Comparison of ENCODE assay signal across 24 cellular contexts in the genomic region with DNA sequence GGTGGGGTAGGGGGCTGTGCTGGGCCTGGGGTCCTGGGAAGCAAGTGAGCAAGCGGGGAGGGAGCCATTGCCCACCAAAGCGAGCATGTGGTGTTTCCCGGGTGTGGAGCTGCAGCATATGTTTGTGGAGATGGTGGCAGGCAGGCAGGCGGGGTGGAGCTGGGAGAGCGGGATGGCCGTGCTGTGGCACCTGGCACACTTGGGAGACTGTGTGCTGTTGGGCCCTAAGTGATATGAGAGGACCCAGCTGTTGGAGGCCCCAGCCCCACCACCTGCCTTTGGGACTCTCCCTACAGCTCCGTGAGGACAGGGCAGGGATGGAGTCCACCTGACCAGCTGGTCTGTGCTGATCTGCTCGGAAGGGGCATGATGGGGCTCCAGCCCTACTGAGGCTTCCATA. TPM values are rescaled to one million over a fixed set of nuclear protein-coding genes. Genes with fewer than 3 reads are reported as not detected.
DNase-seq lines count a peak whose midpoint lies in the region; ATAC-seq, FAIRE-seq and TF ChIP-seq lines count a peak whose summit lies in the region.
"Had no signal": no experiment of that assay in that cellular context is flagged by ENCODE, and none has a peak within 500 bp of the region (broad histone marks: within the 10 kb centered on the region; RNA-seq: fewer than 3 reads in every experiment).

No MANE protein-coding gene starts in this region.

- no peak for TF ChIP-seq EP300 in H1 (IDR thresholded peaks at IDR 0.05; ENCODE audit: borderline replicate concordance in 1 of 2, low read depth in 2 of 2, low read length in 2 of 2)

- DNase-seq in NCI-H1694 treated with DMSO at 0.1 percent for 48 hours (lab: John Stamatoyannopoulos, UW) (peak; percentile 6), NCI-H1694 (lab: John Stamatoyannopoulos, UW) (no peak), HTR-8/SVneo (ENCODE audit: insufficient read length, low spot score) (no peak), H1 (ENCODE audit: low read depth in 1 of 2, low spot score in 2 of 2) (no peak), osteoblast (ENCODE audit: insufficient read length, low spot score, missing footprints) (peak; percentile 26), cerebellar nuclear complex (lab: John Stamatoyannopoulos, UW) (no peak)
- DNase-seq in stimulated activated naive CD8-positive, alpha-beta T cell treated with anti-CD3 and anti-CD28 coated beads, Interleukin-15, amount 100 ng/mL, for 72 hours, result no peak
- DNase-seq in activated T-cell treated with anti-CD3 and anti-CD28 coated beads, Interleukin-2, amount 50 U/mL, for 48 hours, result no peak
- DNase-seq: 8988T; activated CD8-positive, alpha-beta T cell treated with anti-CD3 and anti-CD28 coated beads, Interleukin-2, amount 10 ng/mL, durations not matched to agents 7 days and 5 days; caudate nucleus; CD4-positive, alpha-beta T cell; esophagus squamous epithelium; foreskin melanocyte; naive B cell; NCI-H187 treated with DMSO at 0.1 percent for 48 hours; NCI-H774; ovary; RPMI8226; T-helper 2 cell had no signal

- no peaks in the 10 kb centered on the region for H3K79me1 ChIP-seq in H1 (ENCODE audit: low read depth, low read length)

- H3K4me2 ChIP-seq in H1 (ENCODE audit: insufficient read depth in 1 of 2, low read depth in 2 of 2, low read length in 2 of 2) (no peak overlapping the region), osteoblast (ENCODE audit: insufficient read depth, low read length) (no peak overlapping the region)

- H3K9me3 ChIP-seq in H1 (ENCODE audit: insufficient read depth in 2 of 2, low read depth in 1 of 2, low read length in 1 of 2) (no peaks in the 10 kb centered on the region), osteoblast (ENCODE audit: low read depth, low read length) (no peaks in the 10 kb centered on the region)
- H3K9me3 ChIP-seq: esophagus squamous epithelium, ovary had no signal

- H3K4me1 ChIP-seq in H1 (replicated peaks in 1 of 4; ENCODE audit: control insufficient read depth in 3 of 4, insufficient read depth in 4 of 4, low read length in 3 of 4) (peaks cover 0 to 26% (median 20%) of the 10 kb centered on the region in 4 experiments; a peak in 6 of 7 replicates), osteoblast (ENCODE audit: insufficient read depth, low read length) (peaks cover 12% of the 10 kb centered on the region)

- no peak overlapping the region for H3K23ac ChIP-seq in H1 (ENCODE audit: insufficient read length)

- no peak overlapping the region for H3K4ac ChIP-seq in H1 (replicated peaks; ENCODE audit: insufficient read length, low read depth, low read length)

- H4K8ac ChIP-seq in H1 (ENCODE audit: extremely low read depth, insufficient read depth, low read length), result no peak overlapping the region; the same call in 1 of the 2 replicates

- no peak overlapping the region for H3K4me3 ChIP-seq in H1 (ENCODE audit: extremely low read depth in 1 of 4, insufficient read depth in 2 of 4, low read depth in 3 of 4, low read length in 4 of 4)
- H3K4me3 ChIP-seq in osteoblast (ENCODE audit: insufficient read depth, low read length), result no peak overlapping the region
- H3K4me3 ChIP-seq: esophagus squamous epithelium, ovary had no signal

- H3K27ac Mint-ChIP-seq in stimulated activated naive CD8-positive, alpha-beta T cell treated with anti-CD3 and anti-CD28 coated beads, Interleukin-15, amount 100 ng/mL, for 72 hours, result no peak overlapping the region
- H3K27ac Mint-ChIP-seq: activated CD8-positive, alpha-beta T cell treated with anti-CD3 and anti-CD28 coated beads, Interleukin-2, amount 10 ng/mL, durations not matched to agents 7 days and 5 days; activated naive CD4-positive, alpha-beta T cell treated with anti-CD3 and anti-CD28 coated beads, Interleukin-2, amount 50 U/mL, for 72 hours; CD4-positive, alpha-beta T cell; dendritic cell treated with granulocyte-macrophage colony-stimulating factor and Interleukin-4, amounts not matched to agents 40 ng/mL and 50 ng/mL, for 4 days had no signal

- no peak overlapping the region for H3K56ac ChIP-seq in H1 (replicated peaks; ENCODE audit: insufficient read length, low read depth, low read length)

- CTCF ChIA-PET in H1 (lab: Charles Lee; ENCODE audit: partially characterized antibody), result interaction anchor here (0.6 to 15.3 kb wide), 15 partner anchors 10 to 146 kb away, joined by 3 to 198 read pairs (median 4); partner anchors contain the start of gene GLYCTK

- peaks cover 39% of the 10 kb centered on the region for H3K4me1 Mint-ChIP-seq in stimulated activated naive CD8-positive, alpha-beta T cell treated with anti-CD3 and anti-CD28 coated beads, Interleukin-15, amount 100 ng/mL, for 72 hours

- FAIRE-seq in HTR-8/SVneo (lab: Jason Lieb, UNC), result peak; percentile 42
- no peak for FAIRE-seq in H1 (lab: Jason Lieb, UNC)
- FAIRE-seq: H54 had no signal

- H2BK120ac ChIP-seq in H1 (replicated peaks; ENCODE audit: low read depth, low read length), result no peak overlapping the region

- H3K9ac ChIP-seq in H1 (replicated peaks in 1 of 4; ENCODE audit: extremely low read depth in 1 of 4, low read depth in 3 of 4, low read length in 3 of 4), result no peak overlapping the region

- no peak for TF ChIP-seq POLR2A in H1 (IDR thresholded peaks at IDR 0.05; ENCODE audit: control extremely low read depth in 1 of 2, low read depth in 2 of 2, low read length in 2 of 2)

- no peak overlapping the region for H3K14ac ChIP-seq in H1 (ENCODE audit: insufficient read length)

- H2AFZ ChIP-seq in H1 (ENCODE audit: low read length) (no peak overlapping the region), osteoblast (ENCODE audit: low read length) (no peak overlapping the region)

- WGBS in H1 (ENCODE audit: extremely low coverage in 1 of 2, insufficient coverage in 1 of 2, insufficient read length in 1 of 2, insufficient replicate concordance in 2 of 2, low coverage in 1 of 2, low lambda C conversion rate in 2 of 2, missing lambda C conversion rate in 1 of 2), 2 experiments, result 89% methylated on average over 8 of the region's 8 CpGs; no CpG with 5 or more reads in 1 of the 2 experiments

- no peaks in the 10 kb centered on the region for H3K79me2 ChIP-seq in H1 (ENCODE audit: control insufficient read depth in 1 of 2, insufficient read depth in 2 of 2, low read length in 2 of 2)
- H3K79me2 ChIP-seq in osteoblast (ENCODE audit: insufficient read depth, low read length), result no peaks in the 10 kb centered on the region

- no peak for TF ChIP-seq CTCF in H1 (IDR thresholded peaks at IDR 0.05; ENCODE audit: control extremely low read depth in 1 of 3, insufficient read depth in 1 of 3, low read depth in 1 of 3, low read length in 3 of 3)
- TF ChIP-seq CTCF in osteoblast (IDR thresholded peaks at IDR 0.05; ENCODE audit: extremely low read depth, low read depth, low read length), result no peak

- H3K23me2 ChIP-seq in H1 (ENCODE audit: low read depth, low read length), result peaks cover 16% of the 10 kb centered on the region

- H4K20me1 ChIP-seq in H1 (replicated peaks in 1 of 2; ENCODE audit: control insufficient read depth in 1 of 2, insufficient read depth in 2 of 2, low read length in 2 of 2) (no peaks in the 10 kb centered on the region), osteoblast (ENCODE audit: insufficient read depth, low read length) (peaks cover 11% of the 10 kb centered on the region)

- H3K27ac ChIP-seq in H1 (ENCODE audit: low read depth, low read length), result no peak overlapping the region
- H3K27ac ChIP-seq in osteoblast (ENCODE audit: low read depth, low read length), result no peak overlapping the region
- H3K27ac ChIP-seq: esophagus squamous epithelium, HL-60 had no signal

- H2BK20ac ChIP-seq in H1 (ENCODE audit: low read length), result no peak overlapping the region

- H3K4me3 Mint-ChIP-seq in stimulated activated naive CD8-positive, alpha-beta T cell treated with anti-CD3 and anti-CD28 coated beads, Interleukin-15, amount 100 ng/mL, for 72 hours, result no peak overlapping the region
- H3K4me3 Mint-ChIP-seq: activated CD8-positive, alpha-beta T cell treated with anti-CD3 and anti-CD28 coated beads, Interleukin-2, amount 10 ng/mL, durations not matched to agents 7 days and 5 days; CD4-positive, alpha-beta T cell; dendritic cell treated with granulocyte-macrophage colony-stimulating factor and Interleukin-4, amounts not matched to agents 40 ng/mL and 50 ng/mL, for 4 days; naive B cell had no signal

- H4K5ac ChIP-seq in H1 (ENCODE audit: insufficient read length, low read depth, low read length), result no peak overlapping the region

- no peak overlapping the region for H4K91ac ChIP-seq in H1 (replicated peaks; ENCODE audit: insufficient read length, low read length)

- peaks cover 0 to 11% (median 2%) of the 10 kb centered on the region in 4 experiments; a peak in 3 of 7 replicates for H3K27me3 ChIP-seq in H1 (replicated peaks in 1 of 4; ENCODE audit: control insufficient read depth in 3 of 4, extremely low read depth in 1 of 4, insufficient read depth in 3 of 4, low read length in 3 of 4)
- H3K27me3 ChIP-seq in osteoblast (ENCODE audit: insufficient read depth, low read length), result no peaks in the 10 kb centered on the region
- H3K27me3 ChIP-seq: esophagus squamous epithelium, ovary had no signal

- no peaks in the 10 kb centered on the region for H3K36me3 ChIP-seq in H1 (ENCODE audit: control insufficient read depth in 2 of 4, insufficient read depth in 4 of 4, low read length in 3 of 4)
- no peaks in the 10 kb centered on the region for H3K36me3 ChIP-seq in osteoblast (ENCODE audit: insufficient read depth, low read length)
- H3K36me3 ChIP-seq: esophagus squamous epithelium, ovary had no signal

- H2BK15ac ChIP-seq in H1 (ENCODE audit: low read length), result no peak overlapping the region

- POLR2A ChIA-PET in H1 (lab: Charles Lee; ENCODE audit: partially characterized antibody), result interaction anchor here (1.1 to 6.0 kb wide), 4 partner anchors 9 to 23 kb away, joined by 3 to 39 read pairs (median 16); partner anchors contain the start of gene WDR82

- no peak for ATAC-seq in stimulated activated naive CD8-positive, alpha-beta T cell treated with anti-CD3 and anti-CD28 coated beads, Interleukin-15, amount 100 ng/mL, for 72 hours
- ATAC-seq: activated CD8-positive, alpha-beta T cell treated with anti-CD3 and anti-CD28 coated beads, Interleukin-2, amount 10 ng/mL, durations not matched to agents 7 days and 5 days; activated naive CD4-positive, alpha-beta T cell treated with anti-CD3 and anti-CD28 coated beads, Interleukin-2, amount 50 U/mL, for 72 hours had no signal

- H3K27me3 Mint-ChIP-seq in stimulated activated naive CD8-positive, alpha-beta T cell treated with anti-CD3 and anti-CD28 coated beads, Interleukin-15, amount 100 ng/mL, for 72 hours, result no peaks in the 10 kb centered on the region
- H3K27me3 Mint-ChIP-seq: CD4-positive, alpha-beta T cell; naive B cell had no signal

- no peak overlapping the region for H2BK12ac ChIP-seq in H1 (ENCODE audit: low read depth, low read length)

- H3K9me3 Mint-ChIP-seq in stimulated activated naive CD8-positive, alpha-beta T cell treated with anti-CD3 and anti-CD28 coated beads, Interleukin-15, amount 100 ng/mL, for 72 hours, result no peaks in the 10 kb centered on the region
- H3K9me3 Mint-ChIP-seq: activated naive CD4-positive, alpha-beta T cell treated with anti-CD3 and anti-CD28 coated beads, Interleukin-2, amount 50 U/mL, for 72 hours; CD4-positive, alpha-beta T cell; dendritic cell treated with granulocyte-macrophage colony-stimulating factor and Interleukin-4, amounts not matched to agents 40 ng/mL and 50 ng/mL, for 4 days; naive B cell had no signal

- no peak for TF ChIP-seq RAD21 in H1 (IDR thresholded peaks at IDR 0.05 in 1 of 2, conservative IDR thresholded peaks at IDR 0.05 in 1 of 2; ENCODE audit: low read depth in 2 of 2, low read length in 2 of 2)

- H2BK5ac ChIP-seq in H1 (ENCODE audit: low read depth, low read length), result no peak overlapping the region

- H2AK5ac ChIP-seq in H1 (ENCODE audit: low read depth, low read length), result peak overlapping the region; percentile 75; the same call in 1 of the 2 replicates

- H3K18ac ChIP-seq in H1 (ENCODE audit: extremely low read depth, low read length), result no peak overlapping the region

RNA-seq across cellular contexts. Expression of gene GLYCTK, which starts 13.4 kb away (rescaled TPM):
- 3.5 and 4.2 TPM in 2 replicates for total RNA-seq in H1 (2021; fragmentation: NEBNext Ultra II Directional; extraction: Animal tissue kit (Norgen Biotek cat#: 25700))
- 8.7 and 11.1 TPM in 2 replicates for polyA plus RNA-seq in H1 (2011; rRNA removed)
- polyA plus RNA-seq in H1 (2011; cell fraction: cytosol; rRNA removed), result 10.1 TPM
- polyA plus RNA-seq in H1 (2011; cell fraction: nucleus; rRNA removed), result 23.2 TPM
- polyA plus RNA-seq in H1 (2012, experiment 1 of 2), result 4.5 to 7.2 TPM (median 6.2 TPM) in 4 replicates
- polyA plus RNA-seq in H1 (2012, experiment 2 of 2), result 6.8 TPM
- 3.0 TPM for polyA plus RNA-seq in H1 (2013, experiment 1 of 2)
- 2.4 TPM for polyA plus RNA-seq in H1 (2013, experiment 2 of 2)
- 6.1 and 8.1 TPM in 2 replicates for polyA minus RNA-seq in H1 (2011; rRNA and poly(A)+ RNA removed)
- 4.9 TPM for polyA minus RNA-seq in H1 (2011; cell fraction: cytosol; rRNA and poly(A)+ RNA removed)
- 14.2 TPM for polyA minus RNA-seq in H1 (2011; cell fraction: nucleus; rRNA and poly(A)+ RNA removed)
- 13.8 and 15.0 TPM in 2 replicates for total RNA-seq in osteoblast

RNA-seq across cellular contexts. Expression of gene DNAH1, which starts 15.1 kb away (rescaled TPM):
- total RNA-seq in H1 (2021; fragmentation: NEBNext Ultra II Directional; extraction: Animal tissue kit (Norgen Biotek cat#: 25700)), result 0.63 and 1.5 TPM in 2 replicates
- 1.0 and 1.9 TPM in 2 replicates for polyA plus RNA-seq in H1 (2011; rRNA removed)
- 1.1 TPM for polyA plus RNA-seq in H1 (2011; cell fraction: cytosol; rRNA removed)
- polyA plus RNA-seq in H1 (2011; cell fraction: nucleus; rRNA removed), result 10.6 TPM
- polyA plus RNA-seq in H1 (2012, experiment 1 of 2), result 0.35 to 1.7 TPM (median 1.0 TPM) in 4 replicates
- 0.13 TPM for polyA plus RNA-seq in H1 (2012, experiment 2 of 2)
- polyA plus RNA-seq in H1 (2013, experiment 1 of 2), result 0.22 TPM
- polyA plus RNA-seq in H1 (2013, experiment 2 of 2), result 0.20 TPM
- polyA minus RNA-seq in H1 (2011; rRNA and poly(A)+ RNA removed), result 4.0 and 4.2 TPM in 2 replicates
- 2.2 TPM for polyA minus RNA-seq in H1 (2011; cell fraction: cytosol; rRNA and poly(A)+ RNA removed)
- polyA minus RNA-seq in H1 (2011; cell fraction: nucleus; rRNA and poly(A)+ RNA removed), result 6.1 TPM
- 8.0 and 8.7 TPM in 2 replicates for total RNA-seq in osteoblast

RNA-seq across cellular contexts. Expression of gene WDR82, which starts 22.6 kb away (rescaled TPM):
- 77.2 and 82.7 TPM in 2 replicates for total RNA-seq in H1 (2021; fragmentation: NEBNext Ultra II Directional; extraction: Animal tissue kit (Norgen Biotek cat#: 25700))
- polyA plus RNA-seq in H1 (2011; rRNA removed), result 25.8 and 33.5 TPM in 2 replicates
- 39.1 TPM for polyA plus RNA-seq in H1 (2011; cell fraction: cytosol; rRNA removed)
- 15.2 TPM for polyA plus RNA-seq in H1 (2011; cell fraction: nucleus; rRNA removed)
- 51.4 to 74.4 TPM (median 59.0 TPM) in 4 replicates for polyA plus RNA-seq in H1 (2012, experiment 1 of 2)
- polyA plus RNA-seq in H1 (2012, experiment 2 of 2), result 15.1 TPM
- polyA plus RNA-seq in H1 (2013, experiment 1 of 2), result 26.5 TPM
- polyA plus RNA-seq in H1 (2013, experiment 2 of 2), result 26.3 TPM
- polyA minus RNA-seq in H1 (2011; rRNA and poly(A)+ RNA removed), result 75.6 and 86.5 TPM in 2 replicates
- polyA minus RNA-seq in H1 (2011; cell fraction: cytosol; rRNA and poly(A)+ RNA removed), result 38.2 TPM
- polyA minus RNA-seq in H1 (2011; cell fraction: nucleus; rRNA and poly(A)+ RNA removed), result 25.1 TPM
- 54.2 and 58.3 TPM in 2 replicates for total RNA-seq in osteoblast

RNA-seq across cellular contexts. Expression of gene PPM1M, which starts 55.5 kb away (rescaled TPM):
- 5.2 and 5.4 TPM in 2 replicates for total RNA-seq in H1 (2021; fragmentation: NEBNext Ultra II Directional; extraction: Animal tissue kit (Norgen Biotek cat#: 25700))
- polyA plus RNA-seq in H1 (2011; rRNA removed), result 5.1 and 6.3 TPM in 2 replicates
- 6.3 TPM for polyA plus RNA-seq in H1 (2011; cell fraction: cytosol; rRNA removed)
- polyA plus RNA-seq in H1 (2011; cell fraction: nucleus; rRNA removed), result 15.4 TPM
- 4.8 to 6.4 TPM (median 5.3 TPM) in 4 replicates for polyA plus RNA-seq in H1 (2012, experiment 1 of 2)
- polyA plus RNA-seq in H1 (2012, experiment 2 of 2), result 5.8 TPM
- polyA plus RNA-seq in H1 (2013, experiment 1 of 2), result 2.7 TPM
- 3.0 TPM for polyA plus RNA-seq in H1 (2013, experiment 2 of 2)
- 7.5 and 11.2 TPM in 2 replicates for polyA minus RNA-seq in H1 (2011; rRNA and poly(A)+ RNA removed)
- polyA minus RNA-seq in H1 (2011; cell fraction: cytosol; rRNA and poly(A)+ RNA removed), result 5.2 TPM
- polyA minus RNA-seq in H1 (2011; cell fraction: nucleus; rRNA and poly(A)+ RNA removed), result 2.0 TPM
- 23.9 and 28.2 TPM in 2 replicates for total RNA-seq in osteoblast

Comparison
In these comparisons a context has a peak if more than half of its experiments do, and no peak if none do; other contexts are left out.
1. DNase-seq: peak in NCI-H1694 treated with DMSO at 0.1 percent for 48 hours (single experiment) and osteoblast (single experiment); none in NCI-H1694 (single experiment), HTR-8/SVneo (single experiment), H1 (0 of 2), stimulated activated naive CD8-positive, alpha-beta T cell treated with anti-CD3 and anti-CD28 coated beads, Interleukin-15, amount 100 ng/mL, for 72 hours (0 of 2), activated T-cell treated with anti-CD3 and anti-CD28 coated beads, Interleukin-2, amount 50 U/mL, for 48 hours (0 of 2) and cerebellar nuclear complex (0 of 2).